In genomic region chr7:70710651-70711050, GRCh38 we compare ENCODE assay signal across 2 cellular contexts.
TF ChIP-seq lines count a peak whose summit lies in the region.

No MANE protein-coding gene starts in this region.

TF ChIP-seq in A549, 52 proteins besides CTCF, POLR2A, EP300 and RAD21:
- TF ChIP-seq, protein P1, sequence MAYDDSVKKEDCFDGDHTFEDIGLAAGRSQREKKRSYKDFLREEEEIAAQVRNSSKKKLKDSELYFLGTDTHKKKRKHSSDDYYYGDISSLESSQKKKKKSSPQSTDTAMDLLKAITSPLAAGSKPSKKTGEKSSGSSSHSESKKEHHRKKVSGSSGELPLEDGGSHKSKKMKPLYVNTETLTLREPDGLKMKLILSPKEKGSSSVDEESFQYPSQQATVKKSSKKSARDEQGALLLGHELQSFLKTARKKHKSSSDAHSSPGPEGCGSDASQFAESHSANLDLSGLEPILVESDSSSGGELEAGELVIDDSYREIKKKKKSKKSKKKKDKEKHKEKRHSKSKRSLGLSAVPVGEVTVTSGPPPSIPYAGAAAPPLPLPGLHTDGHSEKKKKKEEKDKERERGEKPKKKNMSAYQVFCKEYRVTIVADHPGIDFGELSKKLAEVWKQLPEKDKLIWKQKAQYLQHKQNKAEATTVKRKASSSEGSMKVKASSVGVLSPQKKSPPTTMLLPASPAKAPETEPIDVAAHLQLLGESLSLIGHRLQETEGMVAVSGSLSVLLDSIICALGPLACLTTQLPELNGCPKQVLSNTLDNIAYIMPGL (CRISPR knock-in tag; IDR thresholded peaks at IDR 0.05; ENCODE audit: borderline replicate concordance): no peak
- TF ChIP-seq RCOR1 (IDR thresholded peaks at IDR 0.05; ENCODE audit: low read depth, low read length): no peak
- no peak for TF ChIP-seq CHD2 (IDR thresholded peaks at IDR 0.05; ENCODE audit: low read length, partially characterized antibody)
- TF ChIP-seq HEYL (CRISPR knock-in tag; IDR thresholded peaks at IDR 0.05): no peak
- TF ChIP-seq MYC (IDR thresholded peaks at IDR 0.05; ENCODE audit: borderline replicate concordance, low read length): no peak
- no peak for TF ChIP-seq JUN (IDR thresholded peaks at IDR 0.05)
- TF ChIP-seq ZSCAN20 (CRISPR knock-in tag; IDR thresholded peaks at IDR 0.05): no peak
TF ChIP-seq in A549: peak in this region for 0.

TF ChIP-seq in H1, 55 proteins besides CTCF, POLR2A, EP300 and RAD21 (continued from another document):
- no peak for TF ChIP-seq ATF3 (IDR thresholded peaks at IDR 0.05; ENCODE audit: insufficient read depth, low read depth, low read length)
- no peak for TF ChIP-seq RFX5 (IDR thresholded peaks at IDR 0.05; ENCODE audit: borderline replicate concordance, low read depth, low read length)
- no peak for TF ChIP-seq SAP30 (IDR thresholded peaks at IDR 0.05; ENCODE audit: insufficient read depth, insufficient replicate concordance, low read length)
- no peak for TF ChIP-seq TAF7 (optimal IDR thresholded peaks at IDR 0.05; ENCODE audit: borderline replicate concordance, low read depth, low read length)
- TF ChIP-seq, protein P2, sequence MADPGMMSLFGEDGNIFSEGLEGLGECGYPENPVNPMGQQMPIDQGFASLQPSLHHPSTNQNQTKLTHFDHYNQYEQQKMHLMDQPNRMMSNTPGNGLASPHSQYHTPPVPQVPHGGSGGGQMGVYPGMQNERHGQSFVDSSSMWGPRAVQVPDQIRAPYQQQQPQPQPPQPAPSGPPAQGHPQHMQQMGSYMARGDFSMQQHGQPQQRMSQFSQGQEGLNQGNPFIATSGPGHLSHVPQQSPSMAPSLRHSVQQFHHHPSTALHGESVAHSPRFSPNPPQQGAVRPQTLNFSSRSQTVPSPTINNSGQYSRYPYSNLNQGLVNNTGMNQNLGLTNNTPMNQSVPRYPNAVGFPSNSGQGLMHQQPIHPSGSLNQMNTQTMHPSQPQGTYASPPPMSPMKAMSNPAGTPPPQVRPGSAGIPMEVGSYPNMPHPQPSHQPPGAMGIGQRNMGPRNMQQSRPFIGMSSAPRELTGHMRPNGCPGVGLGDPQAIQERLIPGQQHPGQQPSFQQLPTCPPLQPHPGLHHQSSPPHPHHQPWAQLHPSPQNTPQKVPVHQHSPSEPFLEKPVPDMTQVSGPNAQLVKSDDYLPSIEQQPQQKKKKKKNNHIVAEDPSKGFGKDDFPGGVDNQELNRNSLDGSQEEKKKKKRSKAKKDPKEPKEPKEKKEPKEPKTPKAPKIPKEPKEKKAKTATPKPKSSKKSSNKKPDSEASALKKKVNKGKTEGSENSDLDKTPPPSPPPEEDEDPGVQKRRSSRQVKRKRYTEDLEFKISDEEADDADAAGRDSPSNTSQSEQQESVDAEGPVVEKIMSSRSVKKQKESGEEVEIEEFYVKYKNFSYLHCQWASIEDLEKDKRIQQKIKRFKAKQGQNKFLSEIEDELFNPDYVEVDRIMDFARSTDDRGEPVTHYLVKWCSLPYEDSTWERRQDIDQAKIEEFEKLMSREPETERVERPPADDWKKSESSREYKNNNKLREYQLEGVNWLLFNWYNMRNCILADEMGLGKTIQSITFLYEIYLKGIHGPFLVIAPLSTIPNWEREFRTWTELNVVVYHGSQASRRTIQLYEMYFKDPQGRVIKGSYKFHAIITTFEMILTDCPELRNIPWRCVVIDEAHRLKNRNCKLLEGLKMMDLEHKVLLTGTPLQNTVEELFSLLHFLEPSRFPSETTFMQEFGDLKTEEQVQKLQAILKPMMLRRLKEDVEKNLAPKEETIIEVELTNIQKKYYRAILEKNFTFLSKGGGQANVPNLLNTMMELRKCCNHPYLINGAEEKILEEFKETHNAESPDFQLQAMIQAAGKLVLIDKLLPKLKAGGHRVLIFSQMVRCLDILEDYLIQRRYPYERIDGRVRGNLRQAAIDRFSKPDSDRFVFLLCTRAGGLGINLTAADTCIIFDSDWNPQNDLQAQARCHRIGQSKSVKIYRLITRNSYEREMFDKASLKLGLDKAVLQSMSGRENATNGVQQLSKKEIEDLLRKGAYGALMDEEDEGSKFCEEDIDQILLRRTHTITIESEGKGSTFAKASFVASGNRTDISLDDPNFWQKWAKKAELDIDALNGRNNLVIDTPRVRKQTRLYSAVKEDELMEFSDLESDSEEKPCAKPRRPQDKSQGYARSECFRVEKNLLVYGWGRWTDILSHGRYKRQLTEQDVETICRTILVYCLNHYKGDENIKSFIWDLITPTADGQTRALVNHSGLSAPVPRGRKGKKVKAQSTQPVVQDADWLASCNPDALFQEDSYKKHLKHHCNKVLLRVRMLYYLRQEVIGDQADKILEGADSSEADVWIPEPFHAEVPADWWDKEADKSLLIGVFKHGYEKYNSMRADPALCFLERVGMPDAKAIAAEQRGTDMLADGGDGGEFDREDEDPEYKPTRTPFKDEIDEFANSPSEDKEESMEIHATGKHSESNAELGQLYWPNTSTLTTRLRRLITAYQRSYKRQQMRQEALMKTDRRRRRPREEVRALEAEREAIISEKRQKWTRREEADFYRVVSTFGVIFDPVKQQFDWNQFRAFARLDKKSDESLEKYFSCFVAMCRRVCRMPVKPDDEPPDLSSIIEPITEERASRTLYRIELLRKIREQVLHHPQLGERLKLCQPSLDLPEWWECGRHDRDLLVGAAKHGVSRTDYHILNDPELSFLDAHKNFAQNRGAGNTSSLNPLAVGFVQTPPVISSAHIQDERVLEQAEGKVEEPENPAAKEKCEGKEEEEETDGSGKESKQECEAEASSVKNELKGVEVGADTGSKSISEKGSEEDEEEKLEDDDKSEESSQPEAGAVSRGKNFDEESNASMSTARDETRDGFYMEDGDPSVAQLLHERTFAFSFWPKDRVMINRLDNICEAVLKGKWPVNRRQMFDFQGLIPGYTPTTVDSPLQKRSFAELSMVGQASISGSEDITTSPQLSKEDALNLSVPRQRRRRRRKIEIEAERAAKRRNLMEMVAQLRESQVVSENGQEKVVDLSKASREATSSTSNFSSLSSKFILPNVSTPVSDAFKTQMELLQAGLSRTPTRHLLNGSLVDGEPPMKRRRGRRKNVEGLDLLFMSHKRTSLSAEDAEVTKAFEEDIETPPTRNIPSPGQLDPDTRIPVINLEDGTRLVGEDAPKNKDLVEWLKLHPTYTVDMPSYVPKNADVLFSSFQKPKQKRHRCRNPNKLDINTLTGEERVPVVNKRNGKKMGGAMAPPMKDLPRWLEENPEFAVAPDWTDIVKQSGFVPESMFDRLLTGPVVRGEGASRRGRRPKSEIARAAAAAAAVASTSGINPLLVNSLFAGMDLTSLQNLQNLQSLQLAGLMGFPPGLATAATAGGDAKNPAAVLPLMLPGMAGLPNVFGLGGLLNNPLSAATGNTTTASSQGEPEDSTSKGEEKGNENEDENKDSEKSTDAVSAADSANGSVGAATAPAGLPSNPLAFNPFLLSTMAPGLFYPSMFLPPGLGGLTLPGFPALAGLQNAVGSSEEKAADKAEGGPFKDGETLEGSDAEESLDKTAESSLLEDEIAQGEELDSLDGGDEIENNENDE (IDR thresholded peaks at IDR 0.05; ENCODE audit: insufficient replicate concordance, low read length): no peak
- TF ChIP-seq MAFK (IDR thresholded peaks at IDR 0.05; ENCODE audit: low read depth, low read length): no peak
- TF ChIP-seq EZH2 (IDR thresholded peaks at IDR 0.05; ENCODE audit: low read depth, low read length, severe bottlenecking): no peak
- TF ChIP-seq RXRA (IDR thresholded peaks at IDR 0.05; ENCODE audit: insufficient read depth, low read depth, low read length): no peak
- no peak for TF ChIP-seq ZNF274 (IDR thresholded peaks at IDR 0.05; ENCODE audit: borderline replicate concordance, extremely low read depth, low read length)
- no peak for TF ChIP-seq ASH2L (IDR thresholded peaks at IDR 0.05; ENCODE audit: low read length)
- no peak for TF ChIP-seq HDAC2 (IDR thresholded peaks at IDR 0.05; ENCODE audit: borderline replicate concordance in 1 of 2, low read depth in 2 of 2, low read length in 2 of 2)
